17 cellular contexts compared by ENCODE assay signal in genomic region chr11:114152162-114152561, GRCh38.
DNase-seq lines count a peak whose midpoint lies in the region; ATAC-seq and TF ChIP-seq lines count a peak whose summit lies in the region.
"Had no signal": no experiment of that assay in that cellular context is flagged by ENCODE, and none has a peak within 500 bp of the region (broad histone marks: within the 10 kb centered on the region; RNA-seq: fewer than 3 reads in every experiment).

No MANE protein-coding gene starts in this region.

- intact Hi-C loops in right cardiac atrium (cut with DNase I): no loop called here
- intact Hi-C loops in left ventricle myocardium superior (cut with micrococcal nuclease): no loop called here
- intact Hi-C loops in esophagus muscularis mucosa (cut with DNase I): no loop called here
- intact Hi-C loops in stomach (cut with DNase I; ENCODE audit: low total_unique reads): no loop called here
- intact Hi-C loops in aorta (cut with DNase I): no loop called here

- TF ChIP-seq EP300 in esophagus muscularis mucosa (IDR thresholded peaks at IDR 0.05) (no peak), stomach (IDR thresholded peaks at IDR 0.05) (no peak)

- TF ChIP-seq POLR2A in esophagus muscularis mucosa (IDR thresholded peaks at IDR 0.05; ENCODE audit: low read depth) (no peak), stomach (IDR thresholded peaks at IDR 0.05) (no peak)

- peaks cover 66% of the 10 kb centered on the region for H3K4me1 ChIP-seq in right cardiac atrium (ENCODE audit: control insufficient read depth, insufficient read depth, low read length)
- H3K4me1 ChIP-seq in esophagus muscularis mucosa: peaks cover 98 to 100% (median 99%) of the 10 kb centered on the region in 4 donors
- H3K4me1 ChIP-seq in stomach: peaks cover 69 to 99% (median 88%) of the 10 kb centered on the region in 4 donors
- peaks cover 13 to 28% of the 10 kb centered on the region in 2 donors for H3K4me1 ChIP-seq in aorta (ENCODE audit: control insufficient read depth in 1 of 2, insufficient read depth in 2 of 2, low read length in 2 of 2)

- H3K4me3 ChIP-seq in right cardiac atrium (ENCODE audit: low read length) (no peak overlapping the region), esophagus muscularis mucosa (no peak overlapping the region), stomach (no peak overlapping the region), aorta (ENCODE audit: low read length in 2 of 2) (no peak overlapping the region)

- peak overlapping the region; percentile 69 for H3K27ac ChIP-seq in right cardiac atrium (ENCODE audit: low read length)
- peak overlapping the region; percentile 97 to 100 (median 98) for H3K27ac ChIP-seq in esophagus muscularis mucosa (replicated peaks in 1 of 4)
- peak overlapping the region in 4 of 5 donors; percentile 92 to 99 (median 96) for H3K27ac ChIP-seq in stomach
- peak overlapping the region; percentile 85 to 86 for H3K27ac ChIP-seq in aorta (ENCODE audit: low read depth in 1 of 2, low read length in 2 of 2)

- ATAC-seq in right cardiac atrium: no peak
- no peak for ATAC-seq in left ventricle myocardium superior
- ATAC-seq in aorta (ENCODE audit: low FRiP score): no peak
- ATAC-seq: activated CD4-positive, alpha-beta T cell treated with anti-CD3 and anti-CD28 coated beads for 36 hours had no signal

- DNase-seq in right cardiac atrium: no peak
- no peak for DNase-seq in left ventricle myocardium superior
- DNase-seq in esophagus muscularis mucosa (ENCODE audit: extremely low spot score): no peak
- no peak for DNase-seq in stomach
- DNase-seq in aorta: no peak
- no peak for DNase-seq in epidermal melanocyte (ENCODE audit: insufficient read length, low spot score)
- DNase-seq in inferior parietal cortex (ENCODE audit: extremely low spot score): no peak
- DNase-seq in NCI-H2081 (lab: John Stamatoyannopoulos, UW): no peak
- DNase-seq: activated CD4-positive, alpha-beta T cell treated with anti-CD3 and anti-CD28 coated beads for 36 hours; activated naive CD4-positive, alpha-beta T cell; DMS153; endodermal cell; GDM1; NCI-H1105 treated with DMSO at 0.1 percent for 48 hours; NCI-H2107; NCI-H524 treated with DMSO at 0.1 percent for 48 hours; Right ventricle myocardium superior had no signal

- no peaks in the 10 kb centered on the region for H3K27me3 ChIP-seq in right cardiac atrium (ENCODE audit: control insufficient read depth, insufficient read depth)
- H3K27me3 ChIP-seq in esophagus muscularis mucosa: no peaks in the 10 kb centered on the region
- no peaks in the 10 kb centered on the region for H3K27me3 ChIP-seq in stomach
- no peaks in the 10 kb centered on the region for H3K27me3 ChIP-seq in aorta (ENCODE audit: control insufficient read depth in 1 of 2, insufficient read depth in 2 of 2, low read length in 1 of 2)

- H3K36me3 ChIP-seq in esophagus muscularis mucosa (peaks cover 8 to 20% (median 18%) of the 10 kb centered on the region in 4 donors), stomach (peaks cover 11 to 16% (median 14%) of the 10 kb centered on the region in 4 donors), aorta (ENCODE audit: control insufficient read depth in 1 of 2, insufficient read depth in 2 of 2, low read length in 1 of 2) (peaks cover 0 to 5% of the 10 kb centered on the region in 2 donors)

- WGBS in right cardiac atrium: 95% methylated on average over 3 of the region's 3 CpGs
- WGBS in esophagus muscularis mucosa: 86% methylated on average over 3 of the region's 3 CpGs
- 87 to 94% (median 89%) methylated on average over 3 of the region's 3 CpGs for WGBS in stomach, 5 donors
- 92 to 95% methylated on average over 3 of the region's 3 CpGs for WGBS in aorta, 2 donors

- no peaks in the 10 kb centered on the region for H3K9me3 ChIP-seq in right cardiac atrium (ENCODE audit: control insufficient read depth, low read length)
- no peaks in the 10 kb centered on the region for H3K9me3 ChIP-seq in esophagus muscularis mucosa
- no peaks in the 10 kb centered on the region for H3K9me3 ChIP-seq in stomach
- H3K9me3 ChIP-seq in aorta (ENCODE audit: control insufficient read depth, low read length): no peaks in the 10 kb centered on the region

- TF ChIP-seq CTCF in esophagus muscularis mucosa (IDR thresholded peaks at IDR 0.05) (no peak), stomach (IDR thresholded peaks at IDR 0.05) (no peak)
